ENCODE assay signal across 16 cellular contexts in genomic region chr2:189439342-189439741, GRCh38. TPM values are rescaled to one million over a fixed set of nuclear protein-coding genes. Genes with fewer than 3 reads are reported as not detected.
A peak's percentile ranks its signal among the peaks of the same experiment; 100 is the strongest.
DNase-seq lines count a peak whose midpoint lies in the region; ATAC-seq and TF ChIP-seq lines count a peak whose summit lies in the region.
"Had no signal": no experiment of that assay in that cellular context is flagged by ENCODE, and none has a peak within 500 bp of the region (broad histone marks: within the 10 kb centered on the region; RNA-seq: fewer than 3 reads in every experiment).

No MANE protein-coding gene starts in this region.

- H3K36me3 ChIP-seq in brain microvascular endothelial cell (replicated peaks): no peaks in the 10 kb centered on the region
- no peaks in the 10 kb centered on the region for H3K36me3 ChIP-seq in gastroesophageal sphincter

- TF ChIP-seq POLR2A in gastroesophageal sphincter (IDR thresholded peaks at IDR 0.05): no peak

- H3K27ac Mint-ChIP-seq in HFFc6: no peak overlapping the region
- H3K27ac Mint-ChIP-seq in neural crest cell (ENCODE audit: unreplicated experiment): no peak overlapping the region

- TF ChIP-seq CTCF in HFFc6 (IDR thresholded peaks at IDR 0.05) (peak; percentile 57), brain microvascular endothelial cell (IDR thresholded peaks at IDR 0.05; ENCODE audit: low read depth, low read length, missing control alignments) (peak; percentile 36), neural crest cell (conservative IDR thresholded peaks at IDR 0.05) (peak; percentile 51), gastroesophageal sphincter (IDR thresholded peaks at IDR 0.05) (no peak)

- H3K36me3 Mint-ChIP-seq in HFFc6 (ENCODE audit: low read depth) (peaks cover 4% of the 10 kb centered on the region; the same call in 1 of the 2 replicates), neural crest cell (ENCODE audit: low read depth) (no peaks in the 10 kb centered on the region)

- TF ChIP-seq EP300 in gastroesophageal sphincter (IDR thresholded peaks at IDR 0.05): no peak

- WGBS in gastroesophageal sphincter (ENCODE audit: low coverage in 1 of 2), 2 donors: 71 to 76% methylated on average over 1 of the region's 1 CpG

- H3K27ac ChIP-seq in brain microvascular endothelial cell (no peak overlapping the region), gastroesophageal sphincter (no peak overlapping the region)
- H3K27ac ChIP-seq: SJSA1, testis had no signal

- peaks cover 2% of the 10 kb centered on the region for H3K27me3 Mint-ChIP-seq in HFFc6 (ENCODE audit: insufficient read depth)
- peaks cover 21% of the 10 kb centered on the region for H3K27me3 Mint-ChIP-seq in neural crest cell (ENCODE audit: low read depth)

- H3K4me3 ChIP-seq in brain microvascular endothelial cell (ENCODE audit: low read depth, low read length) (no peak overlapping the region), gastroesophageal sphincter (no peak overlapping the region)
- H3K4me3 ChIP-seq: SJSA1, testis had no signal

- no peak overlapping the region for H3K4me3 Mint-ChIP-seq in HFFc6
- H3K4me3 Mint-ChIP-seq in neural crest cell: peak overlapping the region; percentile 81

- peaks cover 6 to 32% (median 18%) of the 10 kb centered on the region in 3 donors for H3K4me1 ChIP-seq in gastroesophageal sphincter

- in situ Hi-C loops in brain microvascular endothelial cell (cut with HindIII; ENCODE audit: low pct_ligation_motif_present, low sequenced_read_pairs): no loop called here

- H3K9me3 Mint-ChIP-seq in HFFc6 (peaks cover 7% of the 10 kb centered on the region; the same call in 1 of the 2 replicates), neural crest cell (no peaks in the 10 kb centered on the region)
- H3K9me3 Mint-ChIP-seq: activated T-helper 2 cell treated with anti-CD3 and anti-CD28 coated beads, Interferon-gamma antibody, Interleukin-2, Interleukin-4, amounts not matched to agents 10 μg/mL and 5 μg/mL and 100 μg/mL, durations not matched to agents 14 hours and 24 hours and 36 hours had no signal

- H3K4me1 Mint-ChIP-seq in HFFc6 (ENCODE audit: low read depth) (peaks cover 16% of the 10 kb centered on the region), neural crest cell (peaks cover 13% of the 10 kb centered on the region)

- H3K9me3 ChIP-seq in gastroesophageal sphincter: no peaks in the 10 kb centered on the region
- H3K9me3 ChIP-seq: SJSA1, testis had no signal

- ATAC-seq in gastroesophageal sphincter (no peak), GM21528 (IDR thresholded peaks at IDR 0.05; ENCODE audit: low FRiP score, unreplicated experiment) (no peak), GM19395 (IDR thresholded peaks at IDR 0.05; ENCODE audit: unreplicated experiment) (no peak)
- ATAC-seq: sciatic nerve had no signal

- DNase-seq in DMS 273 (lab: John Stamatoyannopoulos, UW; ENCODE audit: unreplicated experiment) (peak; percentile 20), DMS 273 treated with DMSO at 0.1 percent for 48 hours (lab: John Stamatoyannopoulos, UW) (no peak), HFFc6 (no peak), brain microvascular endothelial cell (no peak), neural crest cell (ENCODE audit: low read depth, low spot score) (no peak)
- DNase-seq: 8988T; activated CD4-positive, CD25-positive, alpha-beta regulatory T cell treated with anti-CD3 and anti-CD28 coated beads, Interleukin-2, amount 50 U/mL, for 72 hours; NCI-H1105; NCI-H524 treated with DMSO at 0.1 percent for 48 hours; testis had no signal

- H3K27me3 ChIP-seq in brain microvascular endothelial cell (replicated peaks) (no peaks in the 10 kb centered on the region), gastroesophageal sphincter (no peaks in the 10 kb centered on the region)
- H3K27me3 ChIP-seq: SJSA1, testis had no signal

RNA-seq across cellular contexts. Expression of gene WDR75, which starts 1.9 kb away (rescaled TPM):
- 10 to 100 TPM; 28.9 to 35.7 (median 31.0) TPM for total RNA-seq in HFFc6 (2021; fragmentation: NEBNext Ultra II Directional; extraction: Animal tissue kit (Norgen Biotek cat#: 25700))
- 53.2 and 54.7 TPM in 2 replicates for total RNA-seq in neural crest cell
- 10 to 100 TPM; 19.7 to 42.6 (median 28.3) TPM for total RNA-seq in gastroesophageal sphincter

Comparison
In these comparisons a context has a peak if more than half of its experiments do, and no peak if none do; other contexts are left out.
1. CTCF ChIP-seq: peak in HFFc6 (single experiment), brain microvascular endothelial cell (single experiment) and neural crest cell (single experiment); none in gastroesophageal sphincter (0 of 4).